ENCODE assay signal across 29 cellular contexts in genomic region chr14:37992489-37992888, GRCh38.
DNase-seq lines count a peak whose midpoint lies in the region; ATAC-seq and TF ChIP-seq lines count a peak whose summit lies in the region.
"Had no signal": no experiment of that assay in that cellular context is flagged by ENCODE, and none has a peak within 500 bp of the region (broad histone marks: within the 10 kb centered on the region; RNA-seq: fewer than 3 reads in every experiment).

No MANE protein-coding gene starts in this region.

- H3K4me3 Mint-ChIP-seq in stimulated activated memory B cell treated with anti-CD40 and anti-IgM and Interleukin-4, amounts not matched to agents 10 μg/mL and 1 μg/mL and 100 μg/mL, for 72 hours = no peak overlapping the region
- H3K4me3 Mint-ChIP-seq: activated naive CD8-positive, alpha-beta T cell treated with anti-CD3 and anti-CD28 coated beads, Interleukin-2, amount 10 ng/mL, durations not matched to agents 7 days and 5 days; dendritic cell treated with granulocyte-macrophage colony-stimulating factor and Interleukin-4, amounts not matched to agents 40 ng/mL and 50 ng/mL, for 4 days; T-helper 2 cell treated with Interferon-gamma antibody and Interleukin-4, amounts not matched to agents 5 μg/mL and 100 μg/mL, for 36 hours had no signal

- no peaks in the 10 kb centered on the region for H3K79me1 ChIP-seq in IMR-90 (ENCODE audit: low read depth in 1 of 2, low read length in 2 of 2)

- TF ChIP-seq CTCF in IMR-90 (conservative IDR thresholded peaks at IDR 0.05; ENCODE audit: low read depth, low read length) = no peak
- TF ChIP-seq CTCF in WERI-Rb-1 (IDR thresholded peaks at IDR 0.05; ENCODE audit: low read depth, low read length) = no peak

- no peak overlapping the region for H3K18ac ChIP-seq in IMR-90 (ENCODE audit: low read depth, low read length)

- TF ChIP-seq RAD21 in IMR-90 (IDR thresholded peaks at IDR 0.05; ENCODE audit: low read length) = no peak

- H4K20me1 ChIP-seq in IMR-90 (ENCODE audit: insufficient read depth, low read length) = no peaks in the 10 kb centered on the region

- H2AK9ac ChIP-seq in IMR-90 (replicated peaks; ENCODE audit: low read depth, low read length, poor library complexity) = peak overlapping the region; percentile 31

- no peak overlapping the region for H3K4me2 ChIP-seq in IMR-90 (ENCODE audit: low read depth, low read length)

- H3K36me3 ChIP-seq in IMR-90 (ENCODE audit: control insufficient read depth, insufficient read depth, low read length) (no peaks in the 10 kb centered on the region), WERI-Rb-1 (no peaks in the 10 kb centered on the region)
- H3K36me3 ChIP-seq: esophagus muscularis mucosa, spleen, suprapubic skin, upper lobe of right lung had no signal

- no peak overlapping the region for H3K27ac ChIP-seq in IMR-90 (ENCODE audit: insufficient read depth, low read length)
- no peak overlapping the region for H3K27ac ChIP-seq in WERI-Rb-1
- H3K27ac ChIP-seq: esophagus muscularis mucosa, parathyroid adenoma, spleen, suprapubic skin, upper lobe of right lung had no signal

- H2AK5ac ChIP-seq in IMR-90 (ENCODE audit: low read depth, low read length) = no peak overlapping the region

- H2BK15ac ChIP-seq in IMR-90 (ENCODE audit: low read depth, low read length) = no peak overlapping the region

- no peak for ATAC-seq in IMR-90 (ENCODE audit: low read depth)
- no peak for ATAC-seq in stimulated activated memory B cell treated with anti-CD40 and anti-IgM and Interleukin-4, amounts not matched to agents 10 μg/mL and 1 μg/mL and 100 μg/mL, for 72 hours
- ATAC-seq: left cardiac atrium, PC-3, right cardiac atrium, Right ventricle myocardium inferior, upper lobe of right lung had no signal

- no peak overlapping the region for H3K23ac ChIP-seq in IMR-90 (ENCODE audit: low read depth, low read length)

- H4K5ac ChIP-seq in IMR-90 (ENCODE audit: low read depth, low read length) = no peak overlapping the region

- POLR2A ChIA-PET in IMR-90 (lab: Charles Lee; ENCODE audit: unreplicated experiment) = no interaction called here

- H2BK120ac ChIP-seq in IMR-90 (ENCODE audit: low read depth, low read length) = no peak overlapping the region

- no peaks in the 10 kb centered on the region for H3K9me3 Mint-ChIP-seq in stimulated activated memory B cell treated with anti-CD40 and anti-IgM and Interleukin-4, amounts not matched to agents 10 μg/mL and 1 μg/mL and 100 μg/mL, for 72 hours
- H3K9me3 Mint-ChIP-seq: dendritic cell treated with granulocyte-macrophage colony-stimulating factor and Interleukin-4, amounts not matched to agents 40 ng/mL and 50 ng/mL, for 4 days; T-helper 2 cell treated with Interferon-gamma antibody and Interleukin-4, amounts not matched to agents 5 μg/mL and 100 μg/mL, for 36 hours had no signal

- DNase-seq in DMS 273 (lab: John Stamatoyannopoulos, UW; ENCODE audit: unreplicated experiment) = peak; percentile 97
- DNase-seq in IMR-90 = no peak
- peak; percentile 4 to 69 for DNase-seq in NCI-H446 (lab: John Stamatoyannopoulos, UW)
- peak; percentile 33 for DNase-seq in WERI-Rb-1
- DNase-seq in MV-4-11 (lab: John Stamatoyannopoulos, UW) = no peak
- DNase-seq in SW480 (ENCODE audit: low spot score) = no peak
- DNase-seq: activated CD4-positive, alpha-beta T cell treated with anti-CD3 and anti-CD28 coated beads for 48 hours; activated CD8-positive, alpha-beta memory T cell treated with anti-CD3 and anti-CD28 coated beads for 24 hours; activated effector memory CD4-positive, alpha-beta T cell treated with anti-CD3 and anti-CD28 coated beads, Interleukin-2, amount 50 U/mL, for 16 hours; activated naive CD8-positive, alpha-beta T cell treated with anti-CD3 and anti-CD28 coated beads, Interleukin-2, amount 10 ng/mL, durations not matched to agents 7 days and 5 days; activated T-cell treated with anti-CD3 and anti-CD28 coated beads, Interleukin-2, amount 50 U/mL, for 1 hour; C1 segment of cervical spinal cord; central memory CD4-positive, alpha-beta T cell; foreskin melanocyte; left cardiac atrium; mammary epithelial cell; NCI-H2029; NCI-H774; PC-3; right cardiac atrium; spleen; upper lobe of right lung had no signal

- no peaks in the 10 kb centered on the region for H3K9me3 ChIP-seq in IMR-90 (ENCODE audit: control insufficient read depth, insufficient read depth, low read length)
- peaks cover 5% of the 10 kb centered on the region for H3K9me3 ChIP-seq in WERI-Rb-1 (ENCODE audit: severe bottlenecking)
- H3K9me3 ChIP-seq: esophagus muscularis mucosa, spleen, suprapubic skin, upper lobe of right lung had no signal

- dilution Hi-C loops in IMR-90 (cut with HindIII; ENCODE audit: low sequenced_read_pairs, unreplicated experiment) = no loop called here

- BruUV-seq in IMR-90 (replicated peaks; lab: Mats Ljungman, UMichigan) = no TSS peak

- CTCF ChIA-PET in IMR-90 (lab: Yijun Ruan, JAX) = no interaction called here

- H2BK20ac ChIP-seq in IMR-90 (ENCODE audit: low read depth, low read length) = no peak overlapping the region

- H3K9me1 ChIP-seq in IMR-90 (ENCODE audit: insufficient read depth, low read length) = no peaks in the 10 kb centered on the region

- in situ Hi-C loops in IMR-90 (cut with MboI; ENCODE audit: low sequenced_read_pairs) = no loop called here

- H3K4ac ChIP-seq in IMR-90 (ENCODE audit: low read depth, low read length) = no peak overlapping the region

- H3K4me3 ChIP-seq in IMR-90 (ENCODE audit: insufficient read depth, low read depth, low read length) (no peak overlapping the region), WERI-Rb-1 (ENCODE audit: low read depth, low read length) (no peak overlapping the region)
- H3K4me3 ChIP-seq: esophagus muscularis mucosa, spleen, suprapubic skin, upper lobe of right lung had no signal

- H3K27me3 Mint-ChIP-seq in stimulated activated memory B cell treated with anti-CD40 and anti-IgM and Interleukin-4, amounts not matched to agents 10 μg/mL and 1 μg/mL and 100 μg/mL, for 72 hours = no peaks in the 10 kb centered on the region
- H3K27me3 Mint-ChIP-seq: activated naive CD8-positive, alpha-beta T cell treated with anti-CD3 and anti-CD28 coated beads, Interleukin-2, amount 10 ng/mL, durations not matched to agents 7 days and 5 days had no signal

- intact Hi-C loops in IMR-90 (cut with micrococcal nuclease) = loop anchor here (10.0 kb wide), 1 partner anchor 182 kb away; no protein-coding TSS in a partner anchor

- H4K91ac ChIP-seq in IMR-90 (ENCODE audit: insufficient read depth, low read depth, low read length) = no peak overlapping the region

- no peaks in the 10 kb centered on the region for H3K36me3 Mint-ChIP-seq in stimulated activated memory B cell treated with anti-CD40 and anti-IgM and Interleukin-4, amounts not matched to agents 10 μg/mL and 1 μg/mL and 100 μg/mL, for 72 hours
- H3K36me3 Mint-ChIP-seq: activated naive CD8-positive, alpha-beta T cell treated with anti-CD3 and anti-CD28 coated beads, Interleukin-2, amount 10 ng/mL, durations not matched to agents 7 days and 5 days had no signal

- H3K27ac Mint-ChIP-seq in stimulated activated memory B cell treated with anti-CD40 and anti-IgM and Interleukin-4, amounts not matched to agents 10 μg/mL and 1 μg/mL and 100 μg/mL, for 72 hours = no peak overlapping the region
- H3K27ac Mint-ChIP-seq: activated naive CD8-positive, alpha-beta T cell treated with anti-CD3 and anti-CD28 coated beads, Interleukin-2, amount 10 ng/mL, durations not matched to agents 7 days and 5 days; dendritic cell treated with granulocyte-macrophage colony-stimulating factor and Interleukin-4, amounts not matched to agents 40 ng/mL and 50 ng/mL, for 4 days; T-helper 2 cell treated with Interferon-gamma antibody and Interleukin-4, amounts not matched to agents 5 μg/mL and 100 μg/mL, for 36 hours had no signal

- H3K27me3 ChIP-seq in IMR-90 (ENCODE audit: control insufficient read depth, insufficient read depth, low read length) = no peaks in the 10 kb centered on the region
- H3K27me3 ChIP-seq in WERI-Rb-1 (ENCODE audit: insufficient read depth, low read depth, severe bottlenecking) = no peaks in the 10 kb centered on the region
- H3K27me3 ChIP-seq: esophagus muscularis mucosa, spleen, suprapubic skin, upper lobe of right lung had no signal

- no peak overlapping the region for H2AFZ ChIP-seq in IMR-90 (replicated peaks; ENCODE audit: low read length, poor library complexity)
- H2AFZ ChIP-seq: parathyroid adenoma had no signal

- H3K4me1 ChIP-seq in IMR-90 (ENCODE audit: control insufficient read depth, insufficient read depth, low read length) = 0 out of 2 replicates have a peak, but pooled peaks cover 2% of the 10 kb centered on the region
- H3K4me1 ChIP-seq: esophagus muscularis mucosa, parathyroid adenoma, spleen, suprapubic skin, upper lobe of right lung had no signal

- H3K9ac ChIP-seq in IMR-90 (ENCODE audit: low read depth, low read length) = no peak overlapping the region
- H3K9ac ChIP-seq: parathyroid adenoma had no signal

- H4K8ac ChIP-seq in IMR-90 (ENCODE audit: low read depth in 2 of 2, low read length in 2 of 2) = no peak overlapping the region

- H3K14ac ChIP-seq in IMR-90 (replicated peaks; ENCODE audit: low read depth, low read length) = no peak overlapping the region

- no peaks in the 10 kb centered on the region for H3K4me1 Mint-ChIP-seq in stimulated activated memory B cell treated with anti-CD40 and anti-IgM and Interleukin-4, amounts not matched to agents 10 μg/mL and 1 μg/mL and 100 μg/mL, for 72 hours
- H3K4me1 Mint-ChIP-seq: activated naive CD8-positive, alpha-beta T cell treated with anti-CD3 and anti-CD28 coated beads, Interleukin-2, amount 10 ng/mL, durations not matched to agents 7 days and 5 days had no signal

- no peak overlapping the region for H2BK5ac ChIP-seq in IMR-90 (ENCODE audit: low read depth, low read length, poor library complexity, severe bottlenecking)

- no peak overlapping the region for H3K56ac ChIP-seq in IMR-90 (ENCODE audit: extremely low read depth, insufficient read depth, low read length)

- TF ChIP-seq POLR2A in IMR-90 (IDR thresholded peaks at IDR 0.05; ENCODE audit: low read depth, low read length) = no peak

TF ChIP-seq in IMR-90, 13 proteins besides CTCF, POLR2A, EP300 and RAD21:
- TF ChIP-seq MAFK (IDR thresholded peaks at IDR 0.05; ENCODE audit: low read depth, low read length) (no peak), MAZ (IDR thresholded peaks at IDR 0.05; ENCODE audit: borderline replicate concordance, low read depth, low read length) (no peak)

Comparison
In these comparisons a context has a peak if more than half of its experiments do, and no peak if none do; other contexts are left out.
1. DNase-seq: peak in DMS 273 (single experiment), NCI-H446 (2 of 2) and WERI-Rb-1 (single experiment); none in IMR-90 (single experiment), MV-4-11 (single experiment) and SW480 (single experiment).